Comparison of ENCODE assay signal across 8 cellular contexts in genomic region chr12:64404470-64405446, GRCh38. TPM values are rescaled to one million over a fixed set of nuclear protein-coding genes. Genes with fewer than 3 reads are reported as not detected.
DNase-seq lines count a peak whose midpoint lies in the region; ATAC-seq lines count a peak whose summit lies in the region.

No MANE protein-coding gene starts in this region.

- H3K27ac Mint-ChIP-seq in effector memory CD8-positive, alpha-beta T cell, result peak overlapping the region; percentile 96

- H2AK5ac ChIP-seq in mesendoderm (ENCODE audit: low read length), result no peak overlapping the region

- no peaks in the 10 kb centered on the region for H3K36me3 ChIP-seq in mesendoderm (ENCODE audit: control insufficient read depth, insufficient read depth, low read length)

- peak overlapping the region; percentile 21 for H3K4me2 ChIP-seq in mesendoderm (ENCODE audit: low read length)

- H3K4me3 Mint-ChIP-seq in effector memory CD8-positive, alpha-beta T cell, result peak overlapping the region; percentile 98

- H3K4me1 Mint-ChIP-seq in effector memory CD8-positive, alpha-beta T cell (ENCODE audit: low read depth in 2 of 2), result peaks cover 11 to 13% of the 10 kb centered on the region in 2 donors

- H3K4me3 ChIP-seq in mesendoderm (ENCODE audit: low read length), result peak overlapping the region; percentile 54

- no peak overlapping the region for H2BK120ac ChIP-seq in mesendoderm (ENCODE audit: low read depth, low read length)

- no peak overlapping the region for H2BK15ac ChIP-seq in mesendoderm (replicated peaks; ENCODE audit: low read depth)

- DNase-seq in ACHN (peak; percentile 93), NCI-H69 (lab: John Stamatoyannopoulos, UW) (peak; percentile 85), mesendoderm (peak; percentile 89)
- peak; percentile 93 for DNase-seq in activated CD8-positive, alpha-beta memory T cell treated with anti-CD3 and anti-CD28 coated beads for 24 hours
- peak; percentile 7 to 14 (median 12) for DNase-seq in effector memory CD8-positive, alpha-beta T cell
- DNase-seq in stimulated activated CD8-positive, alpha-beta memory T cell treated with anti-CD3 and anti-CD28 coated beads, Interleukin-15, amount 100 ng/mL, for 4 hours (ENCODE audit: low read depth in 2 of 2), result peak; percentile 58 to 62

- H3K18ac ChIP-seq in mesendoderm (ENCODE audit: low read length), result peak overlapping the region; percentile 32

- peak; percentile 37 for ATAC-seq in GM18498 (IDR thresholded peaks at IDR 0.05; ENCODE audit: unreplicated experiment)
- peak; percentile 41 for ATAC-seq in HG02973 (IDR thresholded peaks at IDR 0.05; ENCODE audit: unreplicated experiment)
- ATAC-seq in effector memory CD8-positive, alpha-beta T cell (replicated peaks), result peak; percentile 5

- H3K4me1 ChIP-seq in mesendoderm (ENCODE audit: control insufficient read depth, low read depth, low read length), result no peaks in the 10 kb centered on the region

- H3K56ac ChIP-seq in mesendoderm (ENCODE audit: low read length), result peak overlapping the region; percentile 100

- peak overlapping the region; percentile 43 for H3K4ac ChIP-seq in mesendoderm (ENCODE audit: low read depth, low read length)

- peaks cover 40% of the 10 kb centered on the region for H3K79me2 ChIP-seq in mesendoderm (ENCODE audit: control insufficient read depth, insufficient read depth, low read length)

- H4K8ac ChIP-seq in mesendoderm (ENCODE audit: low read depth, low read length), result peak overlapping the region; percentile 29

- peak overlapping the region; percentile 85 for H2BK5ac ChIP-seq in mesendoderm (ENCODE audit: low read length)

- no peaks in the 10 kb centered on the region for H3K79me1 ChIP-seq in mesendoderm (ENCODE audit: low read length)

- peak overlapping the region; percentile 99 for H3K9ac ChIP-seq in mesendoderm (ENCODE audit: low read length)

- H3K23ac ChIP-seq in mesendoderm (ENCODE audit: low read length), result peak overlapping the region; percentile 59

- H3K9me3 Mint-ChIP-seq in effector memory CD8-positive, alpha-beta T cell, result no peaks in the 10 kb centered on the region

- in situ Hi-C loops in ACHN (cut with HindIII; ENCODE audit: low pct_ligation_motif_present, low pct_unique_long_range_greater_than_20kb, low sequenced_read_pairs), result no loop called here

- H4K5ac ChIP-seq in mesendoderm (ENCODE audit: low read length), result no peak overlapping the region

- H3K27ac ChIP-seq in mesendoderm (ENCODE audit: low read depth, low read length), result peak overlapping the region; percentile 98

- no peaks in the 10 kb centered on the region for H3K27me3 Mint-ChIP-seq in effector memory CD8-positive, alpha-beta T cell

- no peaks in the 10 kb centered on the region for H3K27me3 ChIP-seq in mesendoderm (ENCODE audit: insufficient read depth, low read length, poor library complexity)

- WGBS in mesendoderm (ENCODE audit: extremely low coverage, insufficient coverage, low lambda C conversion rate), result no CpG with 5 or more reads among the region's 85 CpGs

- peaks cover 25% of the 10 kb centered on the region for H3K36me3 Mint-ChIP-seq in effector memory CD8-positive, alpha-beta T cell (ENCODE audit: insufficient read depth)

RNA-seq across cellular contexts. Expression of gene XPOT, which starts 0.6 kb away (rescaled TPM):
- 143 TPM for polyA plus RNA-seq in mesendoderm (2013, experiment 1 of 2)
- 148 TPM for polyA plus RNA-seq in mesendoderm (2013, experiment 2 of 2)

RNA-seq across cellular contexts. Expression of gene C12orf56, which starts 14.2 kb away (rescaled TPM):
- polyA plus RNA-seq in mesendoderm (2013, experiment 1 of 2), result 1.2 TPM
- 1.0 TPM for polyA plus RNA-seq in mesendoderm (2013, experiment 2 of 2)

RNA-seq across cellular contexts. Expression of gene TBK1, which starts 47.2 kb away (rescaled TPM):
- 12.7 TPM for polyA plus RNA-seq in mesendoderm (2013, experiment 1 of 2)
- polyA plus RNA-seq in mesendoderm (2013, experiment 2 of 2), result 12.4 TPM

Comparison
In these comparisons a context has a peak if more than half of its experiments do, and no peak if none do; other contexts are left out.
1. Peak in every context shown above with its lines: DNase-seq, ATAC-seq, H3K4me3 ChIP-seq and H3K27ac ChIP-seq.
2. DNase-seq: peak in every context shown above with its lines; median percentile 93 in ACHN; 93 in activated CD8-positive, alpha-beta memory T cell treated with anti-CD3 and anti-CD28 coated beads for 24 hours; 89 in mesendoderm; 85 in NCI-H69; 60 in stimulated activated CD8-positive, alpha-beta memory T cell treated with anti-CD3 and anti-CD28 coated beads, Interleukin-15, amount 100 ng/mL, for 4 hours; 12 in effector memory CD8-positive, alpha-beta T cell.